Comparison of ENCODE assay signal across 20 cellular contexts in the genomic region with DNA sequence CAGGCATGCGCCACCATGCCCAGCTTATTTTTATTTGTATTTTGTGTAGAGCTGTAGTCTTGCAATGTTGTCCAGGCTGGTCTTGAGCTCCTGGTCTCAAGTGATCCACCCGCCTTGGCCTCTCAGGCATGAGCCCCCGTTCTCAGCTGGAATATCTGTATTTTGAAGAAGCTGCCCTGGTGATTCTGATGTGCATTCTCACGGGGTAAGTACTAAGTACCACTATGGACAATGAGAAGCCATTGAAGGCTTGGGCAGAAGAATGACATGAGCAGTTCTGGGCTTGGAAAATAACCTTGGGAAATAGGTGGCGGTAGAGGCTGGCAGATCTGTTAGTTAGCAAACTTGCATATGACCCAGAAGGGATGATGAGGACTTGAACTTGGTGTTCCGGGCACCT. TPM values are rescaled to one million over a fixed set of nuclear protein-coding genes. Genes with fewer than 3 reads are reported as not detected.
A peak's percentile ranks its signal among the peaks of the same experiment; 100 is the strongest.
DNase-seq lines count a peak whose midpoint lies in the region; ATAC-seq, FAIRE-seq and TF ChIP-seq lines count a peak whose summit lies in the region.
"Had no signal": no experiment of that assay in that cellular context is flagged by ENCODE, and none has a peak within 500 bp of the region (broad histone marks: within the 10 kb centered on the region; RNA-seq: fewer than 3 reads in every experiment).

No MANE protein-coding gene starts in this region.

- H3K9me3 ChIP-seq in HepG2 (ENCODE audit: low read length) (peaks cover 19% of the 10 kb centered on the region), upper lobe of left lung (peaks cover 0 to 6% (median 0%) of the 10 kb centered on the region in 4 donors)

- no peak overlapping the region for H3K27ac ChIP-seq in HepG2 (ENCODE audit: extremely low read length, insufficient read depth, low read length)
- no peak overlapping the region for H3K27ac ChIP-seq in upper lobe of left lung
- H3K27ac ChIP-seq: BLaER1 treated with 17β-estradiol and CSF1 and Interleukin-3, amounts not matched to agents 10 nM and 100 nM; GM23248 had no signal

- no peak for FAIRE-seq in HepG2 (lab: Jason Lieb, UNC)
- FAIRE-seq: D721Med, G401.6, GM12891, GM19239 had no signal

- no peak overlapping the region for H3K4me2 ChIP-seq in HepG2 (ENCODE audit: low read depth, low read length)
- H3K4me2 ChIP-seq: BLaER1 treated with 17β-estradiol and CSF1 and Interleukin-3, amounts not matched to agents 10 nM and 100 nM had no signal

- peaks cover 2% of the 10 kb centered on the region for H3K79me2 ChIP-seq in HepG2 (ENCODE audit: insufficient read depth, low read length)

- no peak overlapping the region for H2AFZ ChIP-seq in HepG2 (ENCODE audit: low read length)
- H2AFZ ChIP-seq: GM23248 had no signal

- H3K4me1 Mint-ChIP-seq in type B pancreatic cell (ENCODE audit: unreplicated experiment) = peaks cover 9% of the 10 kb centered on the region
- H3K4me1 Mint-ChIP-seq: B cell had no signal

- no peak overlapping the region for H3K4me3 Mint-ChIP-seq in type B pancreatic cell
- H3K4me3 Mint-ChIP-seq: B cell; CD4-positive, alpha-beta T cell had no signal

- H3K36me3 Mint-ChIP-seq in type B pancreatic cell = no peaks in the 10 kb centered on the region

- CTCF ChIA-PET in HepG2 (lab: Yijun Ruan, JAX; ENCODE audit: low intra/inter-chr PET ratio, low total read pairs) = no interaction called here

- peak; percentile 15 for DNase-seq in cardiac septum (ENCODE audit: low spot score)
- no peak for DNase-seq in Right ventricle myocardium inferior (ENCODE audit: missing footprints)
- DNase-seq in ecto neural progenitor cell (ENCODE audit: low spot score) = peak; percentile 19
- no peak for DNase-seq in HepG2 (ENCODE audit: low spot score)
- peak; percentile 2 for DNase-seq in type B pancreatic cell (ENCODE audit: extremely low spot score, unreplicated experiment)
- no peak for DNase-seq in upper lobe of left lung
- no peak for DNase-seq in AG08395 (ENCODE audit: low spot score)
- DNase-seq in amygdala (lab: John Stamatoyannopoulos, UW) = no peak
- DNase-seq: 8988T; CD4-positive, alpha-beta T cell; GM23248 had no signal

- H3K4me3 ChIP-seq in HepG2 (replicated peaks in 1 of 3; ENCODE audit: insufficient read depth in 1 of 3, low read depth in 2 of 3, low read length in 3 of 3) = no peak overlapping the region
- no peak overlapping the region for H3K4me3 ChIP-seq in upper lobe of left lung
- H3K4me3 ChIP-seq: BLaER1 treated with 17β-estradiol and CSF1 and Interleukin-3, amounts not matched to agents 10 nM and 100 nM; GM23248; HAP-1 had no signal

- H3K27me3 Mint-ChIP-seq in type B pancreatic cell = peaks cover 3% of the 10 kb centered on the region
- H3K27me3 Mint-ChIP-seq: CD4-positive, alpha-beta T cell had no signal

- ATAC-seq in Right ventricle myocardium inferior = no peak
- no peak for ATAC-seq in HepG2
- no peak for ATAC-seq in upper lobe of left lung (ENCODE audit: low FRiP score in 2 of 2)

- TF ChIP-seq CTCF in HepG2 (CRISPR knock-in tag; IDR thresholded peaks at IDR 0.05) (no peak), type B pancreatic cell (conservative IDR thresholded peaks at IDR 0.05) (no peak), upper lobe of left lung (IDR thresholded peaks at IDR 0.05) (no peak)

- H4K20me1 ChIP-seq in HepG2 (ENCODE audit: insufficient read depth, low read length) = no peaks in the 10 kb centered on the region
- H4K20me1 ChIP-seq: BLaER1 treated with 17β-estradiol and CSF1 and Interleukin-3, amounts not matched to agents 10 nM and 100 nM had no signal

- H3K27ac Mint-ChIP-seq in type B pancreatic cell = no peak overlapping the region
- H3K27ac Mint-ChIP-seq: B cell; CD4-positive, alpha-beta T cell had no signal

- BruUV-seq in HepG2 (replicated peaks; lab: Mats Ljungman, UMichigan) = no TSS peak

- peaks cover 3 to 5% of the 10 kb centered on the region in 2 experiments; a peak in 4 of 5 replicates for H3K36me3 ChIP-seq in HepG2 (replicated peaks in 1 of 2; ENCODE audit: control insufficient read depth in 1 of 2, insufficient read depth in 2 of 2, low read length in 2 of 2)
- no peaks in the 10 kb centered on the region for H3K36me3 ChIP-seq in upper lobe of left lung
- H3K36me3 ChIP-seq: BLaER1 treated with 17β-estradiol and CSF1 and Interleukin-3, amounts not matched to agents 10 nM and 100 nM; HAP-1 had no signal

- WGBS in HepG2 (ENCODE audit: low lambda C conversion rate) = 98% methylated on average over 6 of the region's 6 CpGs
- 91 to 95% methylated on average over 6 of the region's 6 CpGs for WGBS in upper lobe of left lung, 2 donors

- TF ChIP-seq EP300 in HepG2 (IDR thresholded peaks at IDR 0.05; ENCODE audit: low read depth in 2 of 2, low read length in 2 of 2) (no peak), HepG2 (CRISPR knock-in tag; IDR thresholded peaks at IDR 0.05; ENCODE audit: borderline replicate concordance) (no peak), upper lobe of left lung (IDR thresholded peaks at IDR 0.05) (no peak)

- no peak for TF ChIP-seq POLR2A in HepG2 (IDR thresholded peaks at IDR 0.05; ENCODE audit: insufficient read depth in 1 of 2, low read depth in 2 of 2, low read length in 2 of 2)
- no peak for TF ChIP-seq POLR2A in upper lobe of left lung (IDR thresholded peaks at IDR 0.05)

- POLR2A ChIA-PET in HepG2 (lab: Yijun Ruan, JAX) = interaction anchor here (2.9 to 4.9 kb wide), 3 partner anchors 13 to 15 kb away, joined by 9 to 68 read pairs (median 31); partner anchors contain the start of gene NKD1

- peaks cover 63% of the 10 kb centered on the region for H3K4me1 ChIP-seq in HepG2 (ENCODE audit: insufficient read depth, low read length)
- no peaks in the 10 kb centered on the region for H3K4me1 ChIP-seq in upper lobe of left lung
- H3K4me1 ChIP-seq: BLaER1 treated with 17β-estradiol and CSF1 and Interleukin-3, amounts not matched to agents 10 nM and 100 nM; Caco-2; HAP-1 had no signal

- in situ Hi-C loops in HepG2 (cut with HindIII; ENCODE audit: extremely low pct_ligation_motif_present, low pct_unique_long_range_greater_than_20kb) = no loop called here

- H3K9me3 Mint-ChIP-seq in type B pancreatic cell = peaks cover 5% of the 10 kb centered on the region

- H3K27me3 ChIP-seq in HepG2 (ENCODE audit: control insufficient read depth in 1 of 2, insufficient read depth in 2 of 2, low read length in 2 of 2) (no peaks in the 10 kb centered on the region), upper lobe of left lung (no peaks in the 10 kb centered on the region)
- H3K27me3 ChIP-seq: BLaER1 treated with 17β-estradiol and CSF1 and Interleukin-3, amounts not matched to agents 10 nM and 100 nM had no signal

- TF ChIP-seq RAD21 in HepG2 (CRISPR knock-in tag; IDR thresholded peaks at IDR 0.05) = no peak

- no peak overlapping the region for H3K9ac ChIP-seq in HepG2 (ENCODE audit: insufficient read depth, low read depth, low read length)
- H3K9ac ChIP-seq: BLaER1 treated with 17β-estradiol and CSF1 and Interleukin-3, amounts not matched to agents 10 nM and 100 nM; GM23248 had no signal

- intact Hi-C loops in cardiac septum (cut with DNase I) = no loop called here
- intact Hi-C loops in Right ventricle myocardium inferior (cut with DNase I) = no loop called here
- intact Hi-C loops in HepG2 (cut with micrococcal nuclease; ENCODE audit: unreplicated experiment) = no loop called here

TF ChIP-seq in HepG2, 621 proteins besides CTCF, POLR2A, EP300 and RAD21 (continues in another document):
- TF ChIP-seq NFIB (CRISPR knock-in tag; IDR thresholded peaks at IDR 0.05; ENCODE audit: borderline replicate concordance) = 0 out of 2 replicates have a peak, but pooled peaks have one; percentile 33
- TF ChIP-seq, protein P1, sequence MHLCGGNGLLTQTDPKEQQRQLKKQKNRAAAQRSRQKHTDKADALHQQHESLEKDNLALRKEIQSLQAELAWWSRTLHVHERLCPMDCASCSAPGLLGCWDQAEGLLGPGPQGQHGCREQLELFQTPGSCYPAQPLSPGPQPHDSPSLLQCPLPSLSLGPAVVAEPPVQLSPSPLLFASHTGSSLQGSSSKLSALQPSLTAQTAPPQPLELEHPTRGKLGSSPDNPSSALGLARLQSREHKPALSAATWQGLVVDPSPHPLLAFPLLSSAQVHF (CRISPR knock-in tag; IDR thresholded peaks at IDR 0.05) = no peak
- no peak for TF ChIP-seq TBX2 (CRISPR knock-in tag; IDR thresholded peaks at IDR 0.05; ENCODE audit: borderline replicate concordance)

RNA-seq across cellular contexts. Expression of gene NKD1, which starts 15.6 kb away (rescaled TPM):
- 0.40 TPM for total RNA-seq in cardiac septum
- 0.43 TPM for total RNA-seq in Right ventricle myocardium inferior
- 59.0 and 70.4 TPM in 2 replicates for total RNA-seq in HepG2 (2016; rRNA removed; fragmentation: Illumina TruSeq; extraction: Trizol)
- total RNA-seq in HepG2 (2016; cell fraction: cytosol; rRNA removed; fragmentation: Illumina TruSeq; extraction: Trizol; ENCODE audit: low read depth) = 19.9 and 25.5 TPM in 2 replicates
- total RNA-seq in HepG2 (2016; cell fraction: insoluble cytoplasmic fraction; rRNA removed; fragmentation: Illumina TruSeq; extraction: Trizol) = 50.0 and 70.7 TPM in 2 replicates
- 136 and 148 TPM in 2 replicates for total RNA-seq in HepG2 (2016; cell fraction: membrane; rRNA removed; fragmentation: Illumina TruSeq; extraction: Trizol)
- 61.9 and 70.6 TPM in 2 replicates for total RNA-seq in HepG2 (2016; cell fraction: nucleus; rRNA removed; fragmentation: Illumina TruSeq; extraction: Trizol)
- polyA plus RNA-seq in HepG2 (2011; rRNA removed) = 86.1 and 121 TPM in 2 replicates
- polyA plus RNA-seq in HepG2 (2011; cell fraction: cytosol; rRNA removed) = 22.3 and 49.7 TPM in 2 replicates
- 150 and 275 TPM in 2 replicates for polyA plus RNA-seq in HepG2 (2011; cell fraction: nucleus; rRNA removed)
- polyA plus RNA-seq in HepG2 (2012) = 58.7 and 76.3 TPM in 2 replicates
- 106 and 127 TPM in 2 replicates for polyA plus RNA-seq in HepG2 (2016; cell fraction: cytosol; fragmentation: Illumina TruSeq; extraction: Trizol; ENCODE audit: low read depth)
- polyA plus RNA-seq in HepG2 (2016; cell fraction: insoluble cytoplasmic fraction; fragmentation: Illumina TruSeq; extraction: Trizol; ENCODE audit: low read depth) = 95.8 and 124 TPM in 2 replicates
- polyA plus RNA-seq in HepG2 (2016; cell fraction: membrane; fragmentation: Illumina TruSeq; extraction: Trizol; ENCODE audit: low read depth) = 156 and 170 TPM in 2 replicates
- 155 and 169 TPM in 2 replicates for polyA plus RNA-seq in HepG2 (2016; cell fraction: nucleus; fragmentation: Illumina TruSeq; extraction: Trizol; ENCODE audit: insufficient read depth, low read depth)
- polyA minus RNA-seq in HepG2 (2011; rRNA and poly(A)+ RNA removed; ENCODE audit: low replicate concordance) = 0.02 and 110 TPM in 2 replicates
- polyA minus RNA-seq in HepG2 (2011; cell fraction: cytosol; rRNA and poly(A)+ RNA removed) = 14.3 and 28.8 TPM in 2 replicates
- 43.1 and 57.6 TPM in 2 replicates for polyA minus RNA-seq in HepG2 (2011; cell fraction: nucleus; rRNA and poly(A)+ RNA removed)
- total RNA-seq in type B pancreatic cell (ENCODE audit: low replicate concordance) = 33.8 and 43.2 TPM in 2 replicates
- total RNA-seq in upper lobe of left lung = 10 to 100 TPM in 5 of 6 donors, 1 to 10 TPM in 1; 9.9 to 59.7 (median 21.4) TPM
- total RNA-seq: GM23248 had no signal
- polyA plus RNA-seq: AG04450, GM23248 had no signal

Comparison
In these comparisons a context has a peak if more than half of its experiments do, and no peak if none do; other contexts are left out.
1. DNase-seq: peak in cardiac septum (single experiment), ecto neural progenitor cell (single experiment) and type B pancreatic cell (single experiment); none in Right ventricle myocardium inferior (single experiment), HepG2 (single experiment), upper lobe of left lung (0 of 2), AG08395 (single experiment) and amygdala (0 of 56).